ENCODE assay signal across 13 cellular contexts in genomic region chrX:28591542-28591941, GRCh38. TPM values are rescaled to one million over a fixed set of nuclear protein-coding genes. Genes with fewer than 3 reads are reported as not detected.
"Had no signal": no experiment of that assay in that cellular context is flagged by ENCODE, and none has a peak within 500 bp of the region (broad histone marks: within the 10 kb centered on the region; RNA-seq: fewer than 3 reads in every experiment).

No MANE protein-coding gene starts in this region.

- H3K27ac ChIP-seq: right lobe of liver, testis, upper lobe of left lung had no signal

- H3K9me3 ChIP-seq: mucosa of descending colon, right lobe of liver, testis, upper lobe of left lung had no signal

- DNase-seq: activated CD4-positive, alpha-beta T cell treated with anti-CD3 and anti-CD28 coated beads, Interleukin-2, amount 50 U/mL, for 1 hour; activated naive CD4-positive, alpha-beta T cell treated with anti-CD3 and anti-CD28 coated beads for 36 hours; activated naive CD8-positive, alpha-beta T cell treated with anti-CD3 and anti-CD28 coated beads, Interleukin-2, amount 50 U/mL, for 24 hours; aorta; effector CD8-positive, alpha-beta T cell; foreskin melanocyte; mucosa of descending colon; naive thymus-derived CD4-positive, alpha-beta T cell; right lobe of liver; testis; upper lobe of left lung had no signal

- H3K27me3 ChIP-seq: testis, upper lobe of left lung had no signal

- H3K4me1 ChIP-seq: right lobe of liver, testis, upper lobe of left lung had no signal

- ATAC-seq: activated CD4-positive, CD25-positive, alpha-beta regulatory T cell treated with anti-CD3 and anti-CD28 coated beads, Interleukin-2, amount 50 U/mL, for 24 hours; activated naive CD8-positive, alpha-beta T cell treated with anti-CD3 and anti-CD28 coated beads, Interleukin-2, amount 50 U/mL, for 24 hours; mucosa of descending colon; naive thymus-derived CD4-positive, alpha-beta T cell; right lobe of liver had no signal

- H3K36me3 ChIP-seq: right lobe of liver, upper lobe of left lung had no signal

- H3K4me3 ChIP-seq: mucosa of descending colon, right lobe of liver, testis, upper lobe of left lung had no signal

RNA-seq across cellular contexts. Expression of gene IL1RAPL1, which starts 4.3 kb away (rescaled TPM):
- total RNA-seq: activated CD8-positive, alpha-beta memory T cell treated with anti-CD3 and anti-CD28 coated beads for 36 hours; activated naive CD4-positive, alpha-beta T cell treated with anti-CD3 and anti-CD28 coated beads for 36 hours; naive thymus-derived CD4-positive, alpha-beta T cell; right lobe of liver had no signal
- polyA plus RNA-seq: aorta; naive thymus-derived CD4-positive, alpha-beta T cell had no signal
